1 cellular context compared by ENCODE assay signal in the genomic region with DNA sequence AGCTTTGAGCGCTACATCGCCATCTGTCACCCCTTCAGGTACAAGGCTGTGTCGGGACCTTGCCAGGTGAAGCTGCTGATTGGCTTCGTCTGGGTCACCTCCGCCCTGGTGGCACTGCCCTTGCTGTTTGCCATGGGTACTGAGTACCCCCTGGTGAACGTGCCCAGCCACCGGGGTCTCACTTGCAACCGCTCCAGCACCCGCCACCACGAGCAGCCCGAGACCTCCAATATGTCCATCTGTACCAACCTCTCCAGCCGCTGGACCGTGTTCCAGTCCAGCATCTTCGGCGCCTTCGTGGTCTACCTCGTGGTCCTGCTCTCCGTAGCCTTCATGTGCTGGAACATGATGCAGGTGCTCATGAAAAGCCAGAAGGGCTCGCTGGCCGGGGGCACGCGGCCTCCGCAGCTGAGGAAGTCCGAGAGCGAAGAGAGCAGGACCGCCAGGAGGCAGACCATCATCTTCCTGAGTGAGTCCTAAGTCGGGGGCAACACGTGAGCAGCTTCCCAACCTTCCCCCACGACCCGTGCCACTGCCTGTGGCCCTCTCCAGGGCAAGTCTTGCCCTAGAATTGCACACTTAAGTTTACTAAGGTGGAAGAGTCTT.
TF ChIP-seq lines count a peak whose summit lies in the region.

No MANE protein-coding gene starts in this region.

TF ChIP-seq in SK-N-SH treated with all-trans-retinoic acid at 6 μM for 48 hours, 23 proteins besides CTCF, POLR2A, EP300 and RAD21 (continued from another document):
- TF ChIP-seq TCF4 (CRISPR knock-in tag; IDR thresholded peaks at IDR 0.05; ENCODE audit: borderline replicate concordance), result no peak
